21 cellular contexts compared by ENCODE assay signal in genomic region chr6:31509036-31509435, GRCh38. TPM values are rescaled to one million over a fixed set of nuclear protein-coding genes. Genes with fewer than 3 reads are reported as not detected.
"Had no signal": no experiment of that assay in that cellular context is flagged by ENCODE, and none has a peak within 500 bp of the region (broad histone marks: within the 10 kb centered on the region; RNA-seq: fewer than 3 reads in every experiment).

No MANE protein-coding gene starts in this region.

RNA-seq across cellular contexts. Expression of gene MCCD1, which starts 19.7 kb away (rescaled TPM):
- total RNA-seq: dermis microvascular lymphatic vessel endothelial cell; gastrocnemius medialis; glomerular endothelial cell; left ventricle myocardium superior; lower lobe of right lung; mesothelial cell of epicardium; mucosa of descending colon; natural killer cell treated with Interleukin-12 subunit alpha and Interleukin-12 subunit beta and Interleukin-15 and Interleukin-18, amount 100 ng/mL, for 72 hours; neural crest cell; osteoblast; prostate gland; right atrium auricular region; sigmoid colon; skeletal muscle tissue; stomach; subcutaneous adipose tissue; temporal lobe; thyroid gland; ureter; vagina had no signal
- polyA plus RNA-seq: keratinocyte, sigmoid colon, stomach had no signal

RNA-seq across cellular contexts. Expression of gene ATP6V1G2, which starts 37.4 kb away (rescaled TPM):
- total RNA-seq: dermis microvascular lymphatic vessel endothelial cell had no signal
